In genomic region chr5:124796495-124796894, GRCh38 we compare ENCODE assay signal across 23 cellular contexts. TPM values are rescaled to one million over a fixed set of nuclear protein-coding genes. Genes with fewer than 3 reads are reported as not detected.
DNase-seq lines count a peak whose midpoint lies in the region; ATAC-seq and TF ChIP-seq lines count a peak whose summit lies in the region.
"Had no signal": no experiment of that assay in that cellular context is flagged by ENCODE, and none has a peak within 500 bp of the region (broad histone marks: within the 10 kb centered on the region; RNA-seq: fewer than 3 reads in every experiment).

No MANE protein-coding gene starts in this region.

- no peak overlapping the region for H2AFZ ChIP-seq in OCI-LY1 (ENCODE audit: low read length)

- H3K27ac Mint-ChIP-seq in WTC11 = no peak overlapping the region
- H3K27ac Mint-ChIP-seq: activated CD8-positive, alpha-beta T cell treated with anti-CD3 and anti-CD28 coated beads, Interleukin-2, amount 10 ng/mL, durations not matched to agents 7 days and 5 days; activated naive CD4-positive, alpha-beta T cell treated with anti-CD3 and anti-CD28 coated beads, Interleukin-2, amount 50 U/mL, for 24 hours; T-helper 1 cell treated with Interleukin-12 subunit alpha and Interleukin-12 subunit beta and Interleukin-4 antibody, amounts not matched to agents 30 μg/mL and 1 μg/mL, for 36 hours had no signal

- no peaks in the 10 kb centered on the region for H4K20me1 ChIP-seq in OCI-LY1 (ENCODE audit: insufficient read depth, low read length)

- H3K4me3 ChIP-seq in OCI-LY1 (ENCODE audit: low read depth, low read length, poor library complexity, severe bottlenecking) = no peak overlapping the region
- no peak overlapping the region for H3K4me3 ChIP-seq in adrenal gland
- H3K4me3 ChIP-seq: A549, esophagus squamous epithelium, spleen, testis had no signal

- H3K27me3 ChIP-seq in OCI-LY1 (ENCODE audit: insufficient read depth, low read length) = no peaks in the 10 kb centered on the region
- no peaks in the 10 kb centered on the region for H3K27me3 ChIP-seq in adrenal gland
- H3K27me3 ChIP-seq: esophagus squamous epithelium, spleen, testis had no signal

- H3K27me3 Mint-ChIP-seq in WTC11 (ENCODE audit: low read depth) = no peaks in the 10 kb centered on the region
- H3K27me3 Mint-ChIP-seq: activated naive CD4-positive, alpha-beta T cell treated with anti-CD3 and anti-CD28 coated beads, Interleukin-2, amount 50 U/mL, for 24 hours had no signal

- H3K36me3 ChIP-seq in OCI-LY1 (ENCODE audit: insufficient read depth, low read length) (no peaks in the 10 kb centered on the region), adrenal gland (replicated peaks in 1 of 2) (no peaks in the 10 kb centered on the region)
- H3K36me3 ChIP-seq: esophagus squamous epithelium, spleen, WERI-Rb-1 had no signal

- H3K9ac ChIP-seq in OCI-LY1 (ENCODE audit: low read length) = 0 out of 2 replicates have a peak overlapping the region, but pooled peaks have one; percentile 1

- no peak overlapping the region for H3K4me3 Mint-ChIP-seq in WTC11
- H3K4me3 Mint-ChIP-seq: activated CD8-positive, alpha-beta T cell treated with anti-CD3 and anti-CD28 coated beads, Interleukin-2, amount 10 ng/mL, durations not matched to agents 7 days and 5 days; activated naive CD4-positive, alpha-beta T cell treated with anti-CD3 and anti-CD28 coated beads, Interleukin-2, amount 50 U/mL, for 24 hours; activated T-cell treated with anti-CD3 and anti-CD28 coated beads, Interleukin-2, amount 50 U/mL, for 4 hours; T-helper 1 cell treated with Interleukin-12 subunit alpha and Interleukin-12 subunit beta and Interleukin-4 antibody, amounts not matched to agents 30 μg/mL and 1 μg/mL, for 36 hours had no signal

- no peaks in the 10 kb centered on the region for H3K9me2 ChIP-seq in OCI-LY1 (ENCODE audit: low read depth, low read length)

- CTCF ChIA-PET in WTC11 (lab: Charles Lee) = no interaction called here

- peak overlapping the region; percentile 59 for H3K27ac ChIP-seq in OCI-LY1 (ENCODE audit: low read depth, low read length, poor library complexity, severe bottlenecking)
- no peak overlapping the region for H3K27ac ChIP-seq in adrenal gland
- H3K27ac ChIP-seq: A549, esophagus squamous epithelium, spleen, testis, WERI-Rb-1 had no signal

- TF ChIP-seq POLR2A in adrenal gland (IDR thresholded peaks at IDR 0.05) = no peak

- ATAC-seq in GM19351 (IDR thresholded peaks at IDR 0.05; ENCODE audit: unreplicated experiment) (peak; percentile 59), HG02642 (IDR thresholded peaks at IDR 0.05; ENCODE audit: poor library complexity, unreplicated experiment) (peak; percentile 60), WTC11 (no peak), HG03280 (IDR thresholded peaks at IDR 0.05; ENCODE audit: unreplicated experiment) (no peak)
- ATAC-seq: A549; activated CD8-positive, alpha-beta T cell treated with anti-CD3 and anti-CD28 coated beads, Interleukin-2, amount 10 ng/mL, durations not matched to agents 7 days and 5 days; activated T-cell treated with anti-CD3 and anti-CD28 coated beads, Interleukin-2, amount 50 U/mL, for 4 hours; PC-3 had no signal

- H3K4me1 Mint-ChIP-seq in WTC11 = peaks cover 9% of the 10 kb centered on the region
- H3K4me1 Mint-ChIP-seq: activated naive CD4-positive, alpha-beta T cell treated with anti-CD3 and anti-CD28 coated beads, Interleukin-2, amount 50 U/mL, for 24 hours had no signal

- TF ChIP-seq CTCF in GM10266 (IDR thresholded peaks at IDR 0.05; ENCODE audit: control insufficient read depth, insufficient read depth, low read depth, missing control alignments) (no peak), OCI-LY1 (IDR thresholded peaks at IDR 0.05; ENCODE audit: low read length) (no peak), WTC11 (IDR thresholded peaks at IDR 0.05) (no peak), adrenal gland (IDR thresholded peaks at IDR 0.05) (no peak)

- no peaks in the 10 kb centered on the region; the same call in 1 of the 2 replicates for H3K36me3 Mint-ChIP-seq in WTC11
- H3K36me3 Mint-ChIP-seq: activated naive CD4-positive, alpha-beta T cell treated with anti-CD3 and anti-CD28 coated beads, Interleukin-2, amount 50 U/mL, for 24 hours had no signal

- POLR2A ChIA-PET in WTC11 (lab: Charles Lee) = no interaction called here

- H3K9me3 Mint-ChIP-seq in WTC11 = 0 out of 2 replicates have a peak, but pooled peaks cover 4% of the 10 kb centered on the region
- H3K9me3 Mint-ChIP-seq: activated naive CD4-positive, alpha-beta T cell treated with anti-CD3 and anti-CD28 coated beads, Interleukin-2, amount 50 U/mL, for 24 hours had no signal

- intact Hi-C loops in adrenal gland (cut with DNase I) = no loop called here

- H3F3A ChIP-seq in OCI-LY1 (ENCODE audit: insufficient read depth, low read length) = no peaks in the 10 kb centered on the region

- no peak overlapping the region for H3K4me2 ChIP-seq in OCI-LY1 (ENCODE audit: low read length)
- H3K4me2 ChIP-seq: A549 had no signal

- H3K4me1 ChIP-seq in OCI-LY1 (ENCODE audit: insufficient read depth, low read length, severe bottlenecking) = peaks cover 30% of the 10 kb centered on the region
- peaks cover 0 to under 1% of the 10 kb centered on the region in 2 donors for H3K4me1 ChIP-seq in adrenal gland (replicated peaks in 1 of 2)
- H3K4me1 ChIP-seq: esophagus squamous epithelium, spleen, testis had no signal

- H3K79me2 ChIP-seq in OCI-LY1 (ENCODE audit: insufficient read depth, low read length) = no peaks in the 10 kb centered on the region

- DNase-seq in GM10266 (ENCODE audit: extremely low spot score) = peak; percentile 26
- DNase-seq in WTC11 (ENCODE audit: low spot score) = no peak
- no peak for DNase-seq in adrenal gland
- no peak for DNase-seq in DMS 273 treated with DMSO at 0.1 percent for 48 hours (lab: John Stamatoyannopoulos, UW)
- DNase-seq: activated CD8-positive, alpha-beta T cell treated with anti-CD3 and anti-CD28 coated beads, Interleukin-2, amount 10 ng/mL, durations not matched to agents 7 days and 5 days; activated T-cell treated with anti-CD3 and anti-CD28 coated beads, Interleukin-2, amount 50 U/mL, for 4 hours; C1 segment of cervical spinal cord; effector memory CD4-positive, alpha-beta T cell; esophagus squamous epithelium; GF-D8; midbrain; NCI-H510A treated with DMSO at 0.1 percent for 48 hours; PC-3; spleen; testis; WERI-Rb-1 had no signal

- H3K9me3 ChIP-seq in OCI-LY1 (ENCODE audit: low read length) = no peaks in the 10 kb centered on the region
- no peaks in the 10 kb centered on the region for H3K9me3 ChIP-seq in adrenal gland (replicated peaks in 1 of 3)
- H3K9me3 ChIP-seq: A549, esophagus squamous epithelium, spleen, testis had no signal

TF ChIP-seq in WTC11, 78 proteins besides CTCF, POLR2A, EP300 and RAD21 (continues in another document):
- TF ChIP-seq ZBTB43 (CRISPR knock-in tag; IDR thresholded peaks at IDR 0.05) = no peak
- TF ChIP-seq CBFB (CRISPR knock-in tag; IDR thresholded peaks at IDR 0.05; ENCODE audit: low read depth) = no peak
- TF ChIP-seq ZNF317 (CRISPR knock-in tag; IDR thresholded peaks at IDR 0.05; ENCODE audit: borderline replicate concordance, low read depth) = no peak
- TF ChIP-seq ATF3 (CRISPR knock-in tag; conservative IDR thresholded peaks at IDR 0.05) = no peak
- TF ChIP-seq ZNF532 (CRISPR knock-in tag; IDR thresholded peaks at IDR 0.05; ENCODE audit: borderline replicate concordance) = no peak

RNA-seq across cellular contexts. Expression of gene ZNF608, which starts 50.1 kb away (rescaled TPM):
- total RNA-seq in WTC11 (2021) = 40.6 to 44.4 TPM (median 43.8 TPM) in 3 replicates
- total RNA-seq in adrenal gland = 10 to 100 TPM; 15.5 to 55.0 (median 29.1) TPM
- 10 to 100 TPM; 14.4 to 30.3 (median 16.7) TPM for polyA plus RNA-seq in adrenal gland
- total RNA-seq: activated CD8-positive, alpha-beta T cell treated with anti-CD3 and anti-CD28 coated beads, Interleukin-2, amount 10 ng/mL, durations not matched to agents 7 days and 5 days had no signal

Comparison
In these comparisons a context has a peak if more than half of its experiments do, and no peak if none do; other contexts are left out.
1. ATAC-seq: peak in GM19351 (single experiment) and HG02642 (single experiment); none in WTC11 (single experiment) and HG03280 (single experiment).